ENCODE assay signal across 2 cellular contexts in genomic region chr11:3996651-3997050, GRCh38.
TF ChIP-seq lines count a peak whose summit lies in the region.

No MANE protein-coding gene starts in this region.

TF ChIP-seq in SK-N-SH, 30 proteins besides CTCF, POLR2A, EP300 and RAD21 (continued from another document):
- TF ChIP-seq REST (IDR thresholded peaks at IDR 0.05; ENCODE audit: low read depth, low read length), result no peak
- no peak for TF ChIP-seq FOXM1 (IDR thresholded peaks at IDR 0.05; ENCODE audit: low read depth)
- TF ChIP-seq, protein P1, sequence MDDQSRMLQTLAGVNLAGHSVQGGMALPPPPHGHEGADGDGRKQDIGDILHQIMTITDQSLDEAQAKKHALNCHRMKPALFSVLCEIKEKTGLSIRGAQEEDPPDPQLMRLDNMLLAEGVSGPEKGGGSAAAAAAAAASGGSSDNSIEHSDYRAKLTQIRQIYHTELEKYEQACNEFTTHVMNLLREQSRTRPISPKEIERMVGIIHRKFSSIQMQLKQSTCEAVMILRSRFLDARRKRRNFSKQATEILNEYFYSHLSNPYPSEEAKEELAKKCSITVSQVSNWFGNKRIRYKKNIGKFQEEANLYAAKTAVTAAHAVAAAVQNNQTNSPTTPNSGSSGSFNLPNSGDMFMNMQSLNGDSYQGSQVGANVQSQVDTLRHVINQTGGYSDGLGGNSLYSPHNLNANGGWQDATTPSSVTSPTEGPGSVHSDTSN (IDR thresholded peaks at IDR 0.05), result no peak
- TF ChIP-seq, protein P2, sequence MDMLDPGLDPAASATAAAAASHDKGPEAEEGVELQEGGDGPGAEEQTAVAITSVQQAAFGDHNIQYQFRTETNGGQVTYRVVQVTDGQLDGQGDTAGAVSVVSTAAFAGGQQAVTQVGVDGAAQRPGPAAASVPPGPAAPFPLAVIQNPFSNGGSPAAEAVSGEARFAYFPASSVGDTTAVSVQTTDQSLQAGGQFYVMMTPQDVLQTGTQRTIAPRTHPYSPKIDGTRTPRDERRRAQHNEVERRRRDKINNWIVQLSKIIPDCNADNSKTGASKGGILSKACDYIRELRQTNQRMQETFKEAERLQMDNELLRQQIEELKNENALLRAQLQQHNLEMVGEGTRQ (IDR thresholded peaks at IDR 0.05; ENCODE audit: borderline replicate concordance, low read depth, low read length), result no peak
- no peak for TF ChIP-seq MEF2A (IDR thresholded peaks at IDR 0.05; ENCODE audit: borderline replicate concordance, low read depth)
- TF ChIP-seq ELF1 (IDR thresholded peaks at IDR 0.05), result no peak
- no peak for TF ChIP-seq EZH2phosphoT487 (IDR thresholded peaks at IDR 0.05; ENCODE audit: borderline replicate concordance, low read depth)
- no peak for TF ChIP-seq GABPA (IDR thresholded peaks at IDR 0.05; ENCODE audit: low read depth)
- TF ChIP-seq, protein P3, sequence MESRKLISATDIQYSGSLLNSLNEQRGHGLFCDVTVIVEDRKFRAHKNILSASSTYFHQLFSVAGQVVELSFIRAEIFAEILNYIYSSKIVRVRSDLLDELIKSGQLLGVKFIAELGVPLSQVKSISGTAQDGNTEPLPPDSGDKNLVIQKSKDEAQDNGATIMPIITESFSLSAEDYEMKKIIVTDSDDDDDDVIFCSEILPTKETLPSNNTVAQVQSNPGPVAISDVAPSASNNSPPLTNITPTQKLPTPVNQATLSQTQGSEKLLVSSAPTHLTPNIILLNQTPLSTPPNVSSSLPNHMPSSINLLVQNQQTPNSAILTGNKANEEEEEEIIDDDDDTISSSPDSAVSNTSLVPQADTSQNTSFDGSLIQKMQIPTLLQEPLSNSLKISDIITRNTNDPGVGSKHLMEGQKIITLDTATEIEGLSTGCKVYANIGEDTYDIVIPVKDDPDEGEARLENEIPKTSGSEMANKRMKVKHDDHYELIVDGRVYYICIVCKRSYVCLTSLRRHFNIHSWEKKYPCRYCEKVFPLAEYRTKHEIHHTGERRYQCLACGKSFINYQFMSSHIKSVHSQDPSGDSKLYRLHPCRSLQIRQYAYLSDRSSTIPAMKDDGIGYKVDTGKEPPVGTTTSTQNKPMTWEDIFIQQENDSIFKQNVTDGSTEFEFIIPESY (IDR thresholded peaks at IDR 0.05; ENCODE audit: borderline replicate concordance, low read depth), result no peak
- TF ChIP-seq MXI1 (IDR thresholded peaks at IDR 0.05; ENCODE audit: low read depth, low read length), result no peak
- no peak for TF ChIP-seq NRF1 (IDR thresholded peaks at IDR 0.05; ENCODE audit: low read depth, low read length)

TF ChIP-seq in HepG2, 621 proteins besides CTCF, POLR2A, EP300 and RAD21 (continued from another document):
- TF ChIP-seq, protein P4, sequence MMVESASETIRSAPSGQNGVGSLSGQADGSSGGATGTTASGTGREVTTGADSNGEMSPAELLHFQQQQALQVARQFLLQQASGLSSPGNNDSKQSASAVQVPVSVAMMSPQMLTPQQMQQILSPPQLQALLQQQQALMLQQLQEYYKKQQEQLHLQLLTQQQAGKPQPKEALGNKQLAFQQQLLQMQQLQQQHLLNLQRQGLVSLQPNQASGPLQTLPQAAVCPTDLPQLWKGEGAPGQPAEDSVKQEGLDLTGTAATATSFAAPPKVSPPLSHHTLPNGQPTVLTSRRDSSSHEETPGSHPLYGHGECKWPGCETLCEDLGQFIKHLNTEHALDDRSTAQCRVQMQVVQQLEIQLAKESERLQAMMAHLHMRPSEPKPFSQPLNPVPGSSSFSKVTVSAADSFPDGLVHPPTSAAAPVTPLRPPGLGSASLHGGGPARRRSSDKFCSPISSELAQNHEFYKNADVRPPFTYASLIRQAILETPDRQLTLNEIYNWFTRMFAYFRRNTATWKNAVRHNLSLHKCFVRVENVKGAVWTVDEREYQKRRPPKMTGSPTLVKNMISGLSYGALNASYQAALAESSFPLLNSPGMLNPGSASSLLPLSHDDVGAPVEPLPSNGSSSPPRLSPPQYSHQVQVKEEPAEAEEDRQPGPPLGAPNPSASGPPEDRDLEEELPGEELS (CRISPR knock-in tag; IDR thresholded peaks at IDR 0.05), result no peak
- TF ChIP-seq, protein P5, sequence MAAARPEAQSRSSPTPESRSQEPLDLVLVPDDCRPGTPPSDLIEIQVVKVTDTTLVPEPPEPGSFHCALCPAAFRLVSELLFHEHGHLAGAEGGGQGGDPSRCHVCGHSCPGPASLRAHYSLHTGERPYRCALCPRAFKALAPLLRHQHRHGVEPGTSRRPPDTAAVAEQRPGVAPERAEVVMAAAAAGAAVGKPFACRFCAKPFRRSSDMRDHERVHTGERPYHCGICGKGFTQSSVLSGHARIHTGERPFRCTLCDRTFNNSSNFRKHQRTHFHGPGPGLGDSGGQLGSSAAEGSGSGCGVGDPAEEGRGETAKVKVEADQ (CRISPR knock-in tag; IDR thresholded peaks at IDR 0.05; ENCODE audit: borderline replicate concordance), result no peak
